ENCODE assay signal across 26 cellular contexts in genomic region chr2:110105183-110105582, GRCh38. TPM values are rescaled to one million over a fixed set of nuclear protein-coding genes. Genes with fewer than 3 reads are reported as not detected.
A peak's percentile ranks its signal among the peaks of the same experiment; 100 is the strongest.
DNase-seq lines count a peak whose midpoint lies in the region; ATAC-seq, FAIRE-seq and TF ChIP-seq lines count a peak whose summit lies in the region.
"Had no signal": no experiment of that assay in that cellular context is flagged by ENCODE, and none has a peak within 500 bp of the region (broad histone marks: within the 10 kb centered on the region; RNA-seq: fewer than 3 reads in every experiment).

No MANE protein-coding gene starts in this region.

- H3K4me1 Mint-ChIP-seq in CD14-positive monocyte: peaks cover 16% of the 10 kb centered on the region

- no peak for FAIRE-seq in endothelial cell of umbilical vein (lab: Jason Lieb, UNC)
- FAIRE-seq: HepG2 had no signal

- peak overlapping the region; percentile 50 for H3K9ac ChIP-seq in endothelial cell of umbilical vein (replicated peaks; ENCODE audit: extremely low read depth, insufficient read depth, low read length)
- H3K9ac ChIP-seq: BLaER1 treated with 17β-estradiol and CSF1 and Interleukin-3, amounts not matched to agents 10 nM and 100 nM had no signal

- H3K4me2 ChIP-seq in endothelial cell of umbilical vein (ENCODE audit: insufficient read depth, low read length): peak overlapping the region; percentile 49
- H3K4me2 ChIP-seq: BLaER1 treated with 17β-estradiol and CSF1 and Interleukin-3, amounts not matched to agents 10 nM and 100 nM had no signal

- no peak overlapping the region for H3K4me3 Mint-ChIP-seq in CD14-positive monocyte
- H3K4me3 Mint-ChIP-seq: activated CD8-positive, alpha-beta T cell treated with anti-CD3 and anti-CD28 coated beads, Interleukin-2, amount 10 ng/mL, durations not matched to agents 7 days and 5 days; activated naive CD8-positive, alpha-beta T cell; activated T-cell treated with anti-CD3 and anti-CD28 coated beads, Interleukin-2, amount 50 U/mL, for 24 hours had no signal

- DNase-seq in left ventricle myocardium inferior (no peak), right cardiac atrium (no peak), endothelial cell of umbilical vein (ENCODE audit: low read depth, low spot score) (no peak), iPS-NIHi11 (ENCODE audit: low spot score) (no peak), adrenal gland (no peak), CD14-positive monocyte (ENCODE audit: low spot score) (no peak)
- no peak for DNase-seq in stimulated activated CD4-positive, alpha-beta T cell treated with anti-CD3 and anti-CD28 coated beads, Interleukin-4, amount 100 ng/mL, for 4 hours
- DNase-seq: activated CD4-positive, CD25-positive, alpha-beta regulatory T cell; activated CD8-positive, alpha-beta T cell treated with anti-CD3 and anti-CD28 coated beads, Interleukin-2, amount 10 ng/mL, durations not matched to agents 7 days and 5 days; activated T-cell treated with anti-CD3 and anti-CD28 coated beads, Interleukin-2, amount 50 U/mL, for 24 hours; brain microvascular endothelial cell; cortex of kidney; gastrocnemius medialis; H7; left cardiac atrium; mucosa of descending colon; NCI-H1436 treated with DMSO at 0.1 percent for 48 hours; NCI-H748 treated with DMSO at 0.1 percent for 48 hours; stimulated activated naive CD8-positive, alpha-beta T cell treated with anti-CD3 and anti-CD28 coated beads, Interleukin-15, Interleukin-2, amounts not matched to agents 100 U/mL and 50 U/mL, for 24 hours had no signal

- BruUV-seq in endothelial cell of umbilical vein (replicated peaks; lab: Mats Ljungman, UMichigan): no TSS peak

- POLR2A ChIA-PET in endothelial cell of umbilical vein (lab: Charles Lee): no interaction called here

- H3K36me3 Mint-ChIP-seq in CD14-positive monocyte: no peaks in the 10 kb centered on the region
- H3K36me3 Mint-ChIP-seq: activated naive CD8-positive, alpha-beta T cell had no signal

- H3K4me3 ChIP-seq in left ventricle myocardium inferior (no peak overlapping the region), right cardiac atrium (ENCODE audit: low read length) (no peak overlapping the region), endothelial cell of umbilical vein (replicated peaks in 1 of 3; ENCODE audit: insufficient read depth in 1 of 3, low read depth in 1 of 3, low read length in 3 of 3) (no peak overlapping the region), muscle layer of duodenum (ENCODE audit: low read depth in 1 of 2, low read length in 2 of 2) (no peak overlapping the region), adrenal gland (no peak overlapping the region)
- H3K4me3 ChIP-seq: BLaER1 treated with 17β-estradiol and CSF1 and Interleukin-3, amounts not matched to agents 10 nM and 100 nM; gastrocnemius medialis; mucosa of descending colon; right atrium auricular region had no signal

- no peak for ATAC-seq in right cardiac atrium
- ATAC-seq: activated CD8-positive, alpha-beta T cell treated with anti-CD3 and anti-CD28 coated beads, Interleukin-2, amount 10 ng/mL, durations not matched to agents 7 days and 5 days; gastrocnemius medialis; HepG2; left cardiac atrium; mucosa of descending colon; stimulated activated naive CD8-positive, alpha-beta T cell treated with anti-CD3 and anti-CD28 coated beads, Interleukin-15, Interleukin-2, amounts not matched to agents 100 U/mL and 50 U/mL, for 24 hours had no signal

- no peak for TF ChIP-seq CTCF in left ventricle myocardium inferior (IDR thresholded peaks at IDR 0.05; ENCODE audit: borderline replicate concordance)
- TF ChIP-seq CTCF in endothelial cell of umbilical vein (IDR thresholded peaks at IDR 0.05; ENCODE audit: extremely low read depth in 1 of 2, insufficient read depth in 1 of 2, low read depth in 1 of 2, low read length in 2 of 2): no peak
- no peak for TF ChIP-seq CTCF in adrenal gland (IDR thresholded peaks at IDR 0.05)
- TF ChIP-seq CTCF in CD14-positive monocyte (IDR thresholded peaks at IDR 0.05): no peak

- no peak for TF ChIP-seq POLR2A in endothelial cell of umbilical vein (IDR thresholded peaks at IDR 0.05; ENCODE audit: low read depth, low read length)
- no peak for TF ChIP-seq POLR2A in adrenal gland (IDR thresholded peaks at IDR 0.05)

- peaks cover 53% of the 10 kb centered on the region for H3K79me2 ChIP-seq in endothelial cell of umbilical vein (ENCODE audit: control insufficient read depth, insufficient read depth, low read length)

- H3K27me3 ChIP-seq in left ventricle myocardium inferior (ENCODE audit: low read depth) (no peaks in the 10 kb centered on the region), right cardiac atrium (ENCODE audit: control insufficient read depth, insufficient read depth) (no peaks in the 10 kb centered on the region), endothelial cell of umbilical vein (ENCODE audit: control insufficient read depth in 2 of 2, insufficient read depth in 2 of 2, low read length in 2 of 2) (no peaks in the 10 kb centered on the region), muscle layer of duodenum (ENCODE audit: low read depth, low read length) (no peaks in the 10 kb centered on the region), adrenal gland (peaks cover 6% of the 10 kb centered on the region)
- H3K27me3 ChIP-seq: BLaER1 treated with 17β-estradiol and CSF1 and Interleukin-3, amounts not matched to agents 10 nM and 100 nM; brain microvascular endothelial cell; right atrium auricular region had no signal

- peaks cover 6 to 21% (median 9%) of the 10 kb centered on the region in 3 donors for H3K27me3 Mint-ChIP-seq in CD14-positive monocyte (ENCODE audit: low read depth in 3 of 3)

- H4K20me1 ChIP-seq in endothelial cell of umbilical vein (replicated peaks; ENCODE audit: control insufficient read depth, extremely low read depth, insufficient read depth, low read length): no peaks in the 10 kb centered on the region
- H4K20me1 ChIP-seq: BLaER1 treated with 17β-estradiol and CSF1 and Interleukin-3, amounts not matched to agents 10 nM and 100 nM had no signal

- H3K9me1 ChIP-seq in endothelial cell of umbilical vein (replicated peaks; ENCODE audit: control insufficient read depth, extremely low read depth, insufficient read depth, low read length): no peaks in the 10 kb centered on the region

- CTCF ChIA-PET in endothelial cell of umbilical vein (lab: Charles Lee): interaction anchor here (1.0 to 2.5 kb wide), 3 partner anchors 10 to 51 kb away, joined by 3 to 51 read pairs (median 23); partner anchors contain the start of gene MALL

- dilution Hi-C loops in endothelial cell of umbilical vein (cut with MboI; ENCODE audit: extremely low pct_ligation_motif_present, low sequenced_read_pairs): no loop called here

- peaks cover 5% of the 10 kb centered on the region for H3K9me3 ChIP-seq in left ventricle myocardium inferior (replicated peaks)
- H3K9me3 ChIP-seq in right cardiac atrium (ENCODE audit: control insufficient read depth, low read length): no peaks in the 10 kb centered on the region
- H3K9me3 ChIP-seq in endothelial cell of umbilical vein (replicated peaks; ENCODE audit: control insufficient read depth, insufficient read depth, low read length): no peaks in the 10 kb centered on the region
- H3K9me3 ChIP-seq in muscle layer of duodenum (ENCODE audit: control insufficient read depth in 1 of 2, low read length in 2 of 2): no peaks in the 10 kb centered on the region
- H3K9me3 ChIP-seq in adrenal gland (replicated peaks in 1 of 3): no peaks in the 10 kb centered on the region
- H3K9me3 ChIP-seq: gastrocnemius medialis, mucosa of descending colon, right atrium auricular region had no signal

- H2AFZ ChIP-seq in endothelial cell of umbilical vein (ENCODE audit: low read depth, low read length): no peak overlapping the region

- no peak overlapping the region for H3K27ac Mint-ChIP-seq in CD14-positive monocyte
- H3K27ac Mint-ChIP-seq: activated CD8-positive, alpha-beta T cell treated with anti-CD3 and anti-CD28 coated beads, Interleukin-2, amount 10 ng/mL, durations not matched to agents 7 days and 5 days; activated T-cell treated with anti-CD3 and anti-CD28 coated beads, Interleukin-2, amount 50 U/mL, for 24 hours had no signal

- H3K9me3 Mint-ChIP-seq in CD14-positive monocyte: peaks cover 0 to 6% (median 2%) of the 10 kb centered on the region in 7 donors

- H3K4me1 ChIP-seq in left ventricle myocardium inferior: peaks cover 63% of the 10 kb centered on the region
- H3K4me1 ChIP-seq in right cardiac atrium (ENCODE audit: control insufficient read depth, insufficient read depth, low read length): peaks cover 12% of the 10 kb centered on the region
- H3K4me1 ChIP-seq in endothelial cell of umbilical vein (ENCODE audit: control insufficient read depth, extremely low read depth, insufficient read depth, low read length): peaks cover 78% of the 10 kb centered on the region
- peaks cover 8 to 13% of the 10 kb centered on the region in 2 donors for H3K4me1 ChIP-seq in muscle layer of duodenum (ENCODE audit: control insufficient read depth in 1 of 2, insufficient read depth in 2 of 2, low read length in 2 of 2)
- H3K4me1 ChIP-seq in adrenal gland (replicated peaks in 1 of 2): peaks cover 6 to 16% of the 10 kb centered on the region in 2 donors

- intact Hi-C loops in left ventricle myocardium inferior (cut with micrococcal nuclease) (no loop called here), right cardiac atrium (cut with DNase I) (loop anchor here in 1 of 4 donors (10.0 kb wide), 1 partner anchor 50 kb away; no protein-coding TSS in a partner anchor), endothelial cell of umbilical vein (cut with micrococcal nuclease) (no loop called here), adrenal gland (cut with DNase I) (no loop called here), CD14-positive monocyte (cut with micrococcal nuclease) (no loop called here)

- no peaks in the 10 kb centered on the region for H3K36me3 ChIP-seq in left ventricle myocardium inferior
- H3K36me3 ChIP-seq in endothelial cell of umbilical vein (ENCODE audit: control insufficient read depth in 2 of 2, extremely low read depth in 1 of 2, insufficient read depth in 2 of 2, low read length in 2 of 2): peaks cover 0 to 6% of the 10 kb centered on the region in 2 experiments
- H3K36me3 ChIP-seq in muscle layer of duodenum (ENCODE audit: control insufficient read depth in 1 of 2, insufficient read depth in 2 of 2, low read length in 2 of 2): peaks cover 4 to 5% of the 10 kb centered on the region in 2 donors
- H3K36me3 ChIP-seq in adrenal gland (replicated peaks in 1 of 2): no peaks in the 10 kb centered on the region
- H3K36me3 ChIP-seq: BLaER1 treated with 17β-estradiol and CSF1 and Interleukin-3, amounts not matched to agents 10 nM and 100 nM; brain microvascular endothelial cell; gastrocnemius medialis; right atrium auricular region had no signal

- peak overlapping the region; percentile 54 for H3K27ac ChIP-seq in left ventricle myocardium inferior (replicated peaks)
- H3K27ac ChIP-seq in right cardiac atrium (ENCODE audit: low read length): no peak overlapping the region
- peak overlapping the region; percentile 95 for H3K27ac ChIP-seq in endothelial cell of umbilical vein (ENCODE audit: insufficient read depth, low read depth, low read length)
- H3K27ac ChIP-seq in muscle layer of duodenum (ENCODE audit: low read length): peak overlapping the region; percentile 67
- no peak overlapping the region for H3K27ac ChIP-seq in adrenal gland
- H3K27ac ChIP-seq: BLaER1 treated with 17β-estradiol and CSF1 and Interleukin-3, amounts not matched to agents 10 nM and 100 nM; brain microvascular endothelial cell; right atrium auricular region had no signal

- WGBS in right cardiac atrium: 90% methylated on average over 4 of the region's 4 CpGs
- 62 to 84% (median 70%) methylated on average over 4 of the region's 4 CpGs for WGBS in adrenal gland, 4 donors

RNA-seq across cellular contexts. Expression of gene MALL, which starts 10.4 kb away (rescaled TPM):
- total RNA-seq in left ventricle myocardium inferior (11.8 TPM), right cardiac atrium (10 to 100 TPM in 1 of 4 donors, 1 to 10 TPM in 3; 7.7 to 26.1 (median 8.1) TPM), endothelial cell of umbilical vein (104 and 114 TPM in 2 replicates), adrenal gland (10 to 100 TPM in 1 of 8 donors, 1 to 10 TPM in 7; 1.4 to 10.1 (median 4.8) TPM)
- polyA plus RNA-seq in right cardiac atrium (7.4 TPM), endothelial cell of umbilical vein (26.3 and 31.5 TPM in 2 replicates), adrenal gland (1 to 10 TPM; 1.4 to 6.6 (median 5.8) TPM), CD14-positive monocyte (under 1 TPM in 1 of 2 donors, not detected in 1; 0.12 TPM)
- 28.8 and 29.6 TPM in 2 replicates for polyA plus RNA-seq in endothelial cell of umbilical vein (2011; cell fraction: cytosol; rRNA removed)
- polyA plus RNA-seq in endothelial cell of umbilical vein (2011; cell fraction: nucleus; rRNA removed): 11.2 and 12.9 TPM in 2 replicates
- 34.5 and 67.0 TPM in 2 replicates for polyA plus RNA-seq in endothelial cell of umbilical vein (2012)
- polyA minus RNA-seq in endothelial cell of umbilical vein: 23.2 and 26.4 TPM in 2 replicates
- polyA minus RNA-seq in endothelial cell of umbilical vein (2011; cell fraction: cytosol; rRNA and poly(A)+ RNA removed): not detected
- 6.7 and 7.4 TPM in 2 replicates for polyA minus RNA-seq in endothelial cell of umbilical vein (2011; cell fraction: nucleus; rRNA and poly(A)+ RNA removed)
- total RNA-seq: activated CD8-positive, alpha-beta T cell treated with anti-CD3 and anti-CD28 coated beads, Interleukin-2, amount 10 ng/mL, durations not matched to agents 7 days and 5 days; HepG2; OCI-LY7; SK-MEL-5 had no signal
- polyA plus RNA-seq: HepG2 had no signal

Comparison
In these comparisons a context has a peak if more than half of its experiments do, and no peak if none do; other contexts are left out.
1. H3K27ac ChIP-seq: peak in left ventricle myocardium inferior (single experiment), endothelial cell of umbilical vein (single experiment) and muscle layer of duodenum (single experiment); none in right cardiac atrium (single experiment) and adrenal gland (0 of 5).